Comparison of ENCODE assay signal across 20 cellular contexts in the genomic region with DNA sequence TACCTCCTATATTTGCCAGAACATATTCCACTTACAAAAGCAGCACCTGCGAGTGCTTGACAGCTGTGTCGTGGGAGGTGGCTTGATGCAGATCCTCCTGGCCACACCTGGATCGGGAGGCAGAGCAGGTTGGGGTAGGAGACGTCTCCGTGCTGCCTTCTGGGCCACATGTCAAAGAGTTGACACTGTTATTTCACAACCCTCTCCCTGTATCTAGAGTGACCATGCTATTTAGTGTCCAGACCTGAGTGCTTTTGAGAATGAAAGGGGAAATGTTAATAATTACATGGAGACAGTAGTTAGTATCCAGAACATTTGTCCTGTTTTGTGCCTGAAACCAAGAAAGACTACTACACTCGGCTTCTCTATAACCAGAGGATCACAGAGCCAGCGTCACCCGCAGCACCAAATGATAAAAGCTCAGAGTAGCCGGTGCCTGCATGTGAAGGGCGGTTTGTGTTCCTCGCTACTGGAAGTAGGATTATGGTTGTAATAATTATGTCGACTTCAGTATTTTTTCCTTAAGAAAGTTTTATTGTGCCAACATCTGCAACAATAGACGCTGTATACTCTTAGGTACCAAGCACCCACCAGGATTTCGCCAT.
DNase-seq lines count a peak whose midpoint lies in the region; ATAC-seq, FAIRE-seq and TF ChIP-seq lines count a peak whose summit lies in the region.
"Had no signal": no experiment of that assay in that cellular context is flagged by ENCODE, and none has a peak within 500 bp of the region (broad histone marks: within the 10 kb centered on the region; RNA-seq: fewer than 3 reads in every experiment).

No MANE protein-coding gene starts in this region.

- TF ChIP-seq CTCF in K562 (IDR thresholded peaks at IDR 0.05 in 2 of 3, conservative IDR thresholded peaks at IDR 0.05 in 1 of 3; ENCODE audit: insufficient read depth in 2 of 3, low read depth in 1 of 3, low read length in 3 of 3) (no peak), uterus (IDR thresholded peaks at IDR 0.05) (no peak)

- H3K27me3 Mint-ChIP-seq in naive B cell, result no peaks in the 10 kb centered on the region
- H3K27me3 Mint-ChIP-seq: progenitor cell of endocrine pancreas had no signal

- peak overlapping the region; percentile 27; the same call in 1 of the 2 replicates for H2AFZ ChIP-seq in K562 (ENCODE audit: low read depth, low read length)

- H3K27me3 ChIP-seq in K562 (ENCODE audit: control insufficient read depth in 2 of 2, insufficient read depth in 2 of 2, low read length in 2 of 2) (no peaks in the 10 kb centered on the region), uterus (no peaks in the 10 kb centered on the region)
- no peaks in the 10 kb centered on the region for H3K27me3 ChIP-seq in effector memory CD4-positive, alpha-beta T cell (replicated peaks; ENCODE audit: control insufficient read depth, insufficient read depth, low read length, poor library complexity, severe bottlenecking)
- H3K27me3 ChIP-seq: BE2C, foreskin keratinocyte, thyroid gland had no signal

- H3K9ac ChIP-seq in K562 (ENCODE audit: insufficient read depth in 1 of 2, low read depth in 2 of 2, low read length in 2 of 2), result peak overlapping the region; percentile 44 to 82; a peak in 3 of 4 replicates

- no peaks in the 10 kb centered on the region; the same call in 1 of the 2 replicates for H4K20me1 ChIP-seq in K562 (replicated peaks; ENCODE audit: control insufficient read depth, insufficient read depth, low read length)

- intact Hi-C loops in K562 (cut with micrococcal nuclease) (loop anchor here (2.0 to 5.0 kb wide), 3 partner anchors 17 to 43 kb away; no protein-coding TSS in a partner anchor), uterus (cut with DNase I; ENCODE audit: low total_unique reads) (no loop called here)

- peak; percentile 49 for FAIRE-seq in K562 (lab: Jason Lieb, UNC)
- FAIRE-seq: colon, endothelial cell of umbilical vein had no signal

- DNase-seq in COR-L47 (lab: John Stamatoyannopoulos, UW) (peak; percentile 80), NAMALWA (ENCODE audit: low spot score) (peak; percentile 25), K562 (ENCODE audit: extremely low read depth in 1 of 4, low spot score in 3 of 4) (peak in 3 of 4 experiments; percentile 52 to 68 (median 67)), naive B cell (no peak), uterus (no peak)
- no peak for DNase-seq in effector memory CD4-positive, alpha-beta T cell
- no peak for DNase-seq in activated naive CD4-positive, alpha-beta T cell (lab: John Stamatoyannopoulos, UW)
- DNase-seq: activated CD4-positive, alpha-beta T cell treated with anti-CD3 and anti-CD28 coated beads for 4 hours; aorta; foreskin keratinocyte; H9; Karpas-422; NCI-H1436 treated with DMSO at 0.1 percent for 48 hours; NCI-H526; thyroid gland had no signal

- H3K4me3 ChIP-seq in K562 (no peak overlapping the region), uterus (no peak overlapping the region)
- H3K4me3 ChIP-seq in effector memory CD4-positive, alpha-beta T cell (ENCODE audit: insufficient read depth, low read depth, low read length, poor library complexity, severe bottlenecking), result no peak overlapping the region
- H3K4me3 ChIP-seq: thyroid gland had no signal

- TF ChIP-seq RAD21 in K562 (CRISPR knock-in tag; conservative IDR thresholded peaks at IDR 0.05 in 1 of 2, IDR thresholded peaks at IDR 0.05 in 1 of 2), result no peak

- H3K4me1 ChIP-seq in K562 (replicated peaks in 1 of 2; ENCODE audit: control insufficient read depth in 2 of 2, insufficient read depth in 2 of 2, low read length in 2 of 2) (peaks cover 88 to 93% of the 10 kb centered on the region in 2 experiments), uterus (peaks cover 0 to 10% of the 10 kb centered on the region in 2 donors)
- no peaks in the 10 kb centered on the region for H3K4me1 ChIP-seq in effector memory CD4-positive, alpha-beta T cell (ENCODE audit: control insufficient read depth, insufficient read depth, low read length, poor library complexity, severe bottlenecking)

- WGBS in K562 (ENCODE audit: insufficient coverage, low coverage, missing lambda C conversion rate), result 14% methylated on average over 14 of the region's 14 CpGs

- H3K36me3 Mint-ChIP-seq in naive B cell, result no peaks in the 10 kb centered on the region

- H3K9me1 ChIP-seq in K562 (ENCODE audit: control insufficient read depth, insufficient read depth, low read length), result peaks cover 3% of the 10 kb centered on the region

- H3K4me2 ChIP-seq in K562 (ENCODE audit: insufficient read depth, low read length), result peak overlapping the region; percentile 74

- no TSS peak for BruUV-seq in K562 (replicated peaks; lab: Mats Ljungman, UMichigan)

- peak; percentile 21 for ATAC-seq in K562
- ATAC-seq in naive B cell (ENCODE audit: low read depth in 2 of 2), result no peak
- ATAC-seq: foreskin keratinocyte, Panc1 had no signal

- peaks cover 9% of the 10 kb centered on the region; the same call in 2 of the 3 replicates for H3K36me3 ChIP-seq in K562 (ENCODE audit: control insufficient read depth, insufficient read depth, low read length)
- no peaks in the 10 kb centered on the region for H3K36me3 ChIP-seq in uterus
- H3K36me3 ChIP-seq in effector memory CD4-positive, alpha-beta T cell (ENCODE audit: control insufficient read depth, insufficient read depth, low read length), result no peaks in the 10 kb centered on the region
- H3K36me3 ChIP-seq: BE2C, thyroid gland had no signal

- TF ChIP-seq EP300 in K562 (IDR thresholded peaks at IDR 0.05; ENCODE audit: low read length), result no peak

- H3K27ac ChIP-seq in K562 (ENCODE audit: extremely low read depth, low read depth, low read length) (peak overlapping the region; percentile 79), uterus (no peak overlapping the region)
- no peak overlapping the region for H3K27ac ChIP-seq in effector memory CD4-positive, alpha-beta T cell (ENCODE audit: insufficient read depth, low read length, poor library complexity, severe bottlenecking)
- H3K27ac ChIP-seq: foreskin keratinocyte, thyroid gland had no signal

- in situ Hi-C loops in K562 (cut with MboI), result no loop called here

- no peaks in the 10 kb centered on the region for H3K9me3 ChIP-seq in K562 (replicated peaks; ENCODE audit: control insufficient read depth, insufficient read depth, low read depth, low read length)
- no peaks in the 10 kb centered on the region for H3K9me3 ChIP-seq in uterus
- H3K9me3 ChIP-seq in effector memory CD4-positive, alpha-beta T cell (ENCODE audit: control insufficient read depth, low read length), result no peaks in the 10 kb centered on the region
- H3K9me3 ChIP-seq: BE2C, thyroid gland had no signal

- peaks cover 99% of the 10 kb centered on the region for H3K79me2 ChIP-seq in K562 (ENCODE audit: control insufficient read depth, insufficient read depth, low read length)

- peaks cover 51 to 72% (median 70%) of the 10 kb centered on the region in 3 donors for H3K4me1 Mint-ChIP-seq in naive B cell

- POLR2A ChIA-PET in K562 (lab: Yijun Ruan, JAX), result interaction anchor here (1.0 to 3.4 kb wide), 7 partner anchors 8 to 195 kb away, joined by 3 to 20 read pairs (median 4); no protein-coding TSS in a partner anchor

- H3K4me3 Mint-ChIP-seq in naive B cell, result peak overlapping the region in 7 of 8 donors; percentile 22 to 93 (median 52)
- H3K4me3 Mint-ChIP-seq: H9 had no signal

- TF ChIP-seq POLR2A in K562 (conservative IDR thresholded peaks at IDR 0.05) (no peak), uterus (IDR thresholded peaks at IDR 0.05) (no peak)

- H3K9me3 Mint-ChIP-seq in naive B cell, result no peaks in the 10 kb centered on the region
- H3K9me3 Mint-ChIP-seq: H9 had no signal

- CTCF ChIA-PET in K562 (lab: Yijun Ruan, JAX; ENCODE audit: low intra/inter-chr PET ratio), result no interaction called here

- H3K27ac Mint-ChIP-seq in naive B cell, result peak overlapping the region; percentile 94 to 99 (median 98)
- H3K27ac Mint-ChIP-seq: progenitor cell of endocrine pancreas had no signal

TF ChIP-seq in K562, 482 proteins besides CTCF, POLR2A, EP300 and RAD21 (continues in another document):
- TF ChIP-seq ZNF644 (tag; IDR thresholded peaks at IDR 0.05; ENCODE audit: low read depth), result 0 out of 2 replicates have a peak, but pooled peaks have one; percentile 40
- TF ChIP-seq YBX1 (IDR thresholded peaks at IDR 0.05), result no peak
- TF ChIP-seq ZNF785 (CRISPR knock-in tag; IDR thresholded peaks at IDR 0.05), result peak; percentile 52; the same call in 1 of the 2 replicates
- TF ChIP-seq FIP1L1 (IDR thresholded peaks at IDR 0.05; ENCODE audit: low read depth, low read length, poor library complexity, severe bottlenecking), result no peak
- TF ChIP-seq, protein P1, sequence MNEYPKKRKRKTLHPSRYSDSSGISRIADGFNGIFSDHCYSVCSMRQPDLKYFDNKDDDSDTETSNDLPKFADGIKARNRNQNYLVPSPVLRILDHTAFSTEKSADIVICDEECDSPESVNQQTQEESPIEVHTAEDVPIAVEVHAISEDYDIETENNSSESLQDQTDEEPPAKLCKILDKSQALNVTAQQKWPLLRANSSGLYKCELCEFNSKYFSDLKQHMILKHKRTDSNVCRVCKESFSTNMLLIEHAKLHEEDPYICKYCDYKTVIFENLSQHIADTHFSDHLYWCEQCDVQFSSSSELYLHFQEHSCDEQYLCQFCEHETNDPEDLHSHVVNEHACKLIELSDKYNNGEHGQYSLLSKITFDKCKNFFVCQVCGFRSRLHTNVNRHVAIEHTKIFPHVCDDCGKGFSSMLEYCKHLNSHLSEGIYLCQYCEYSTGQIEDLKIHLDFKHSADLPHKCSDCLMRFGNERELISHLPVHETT (CRISPR knock-in tag; conservative IDR thresholded peaks at IDR 0.05 in 1 of 2, IDR thresholded peaks at IDR 0.05 in 1 of 2), result 0 out of 4 replicates have a peak, but pooled peaks of 1 of the 2 experiments have one; percentile 40
- no peak for TF ChIP-seq RBM39 (optimal IDR thresholded peaks at IDR 0.05; ENCODE audit: low read depth, low read length)
- TF ChIP-seq SRF (CRISPR knock-in tag; IDR thresholded peaks at IDR 0.05), result no peak
- TF ChIP-seq TOE1 (IDR thresholded peaks at IDR 0.05; ENCODE audit: borderline replicate concordance), result no peak
- no peak for TF ChIP-seq TOE1 (CRISPR knock-in tag; IDR thresholded peaks at IDR 0.05; ENCODE audit: borderline replicate concordance, low read depth)
- no peak for TF ChIP-seq ZC3H11A (IDR thresholded peaks at IDR 0.05; ENCODE audit: low read depth, low read length)
- TF ChIP-seq, protein P2, sequence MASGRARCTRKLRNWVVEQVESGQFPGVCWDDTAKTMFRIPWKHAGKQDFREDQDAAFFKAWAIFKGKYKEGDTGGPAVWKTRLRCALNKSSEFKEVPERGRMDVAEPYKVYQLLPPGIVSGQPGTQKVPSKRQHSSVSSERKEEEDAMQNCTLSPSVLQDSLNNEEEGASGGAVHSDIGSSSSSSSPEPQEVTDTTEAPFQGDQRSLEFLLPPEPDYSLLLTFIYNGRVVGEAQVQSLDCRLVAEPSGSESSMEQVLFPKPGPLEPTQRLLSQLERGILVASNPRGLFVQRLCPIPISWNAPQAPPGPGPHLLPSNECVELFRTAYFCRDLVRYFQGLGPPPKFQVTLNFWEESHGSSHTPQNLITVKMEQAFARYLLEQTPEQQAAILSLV (tag; IDR thresholded peaks at IDR 0.05), result 0 out of 2 replicates have a peak, but pooled peaks have one; percentile 9
- peak; percentile 62 for TF ChIP-seq CEBPG (CRISPR knock-in tag; IDR thresholded peaks at IDR 0.05)
- peak; percentile 19 to 83; a peak in 2 of 4 replicates for TF ChIP-seq CEBPG (tag; conservative IDR thresholded peaks at IDR 0.05 in 1 of 2, IDR thresholded peaks at IDR 0.05 in 1 of 2)

Comparison
In these comparisons a context has a peak if more than half of its experiments do, and no peak if none do; other contexts are left out.
1. DNase-seq: peak in COR-L47 (single experiment), NAMALWA (single experiment) and K562 (3 of 4); none in naive B cell (single experiment), uterus (0 of 2), effector memory CD4-positive, alpha-beta T cell (0 of 3) and activated naive CD4-positive, alpha-beta T cell (0 of 4).